25 cellular contexts compared by ENCODE assay signal in the genomic region with DNA sequence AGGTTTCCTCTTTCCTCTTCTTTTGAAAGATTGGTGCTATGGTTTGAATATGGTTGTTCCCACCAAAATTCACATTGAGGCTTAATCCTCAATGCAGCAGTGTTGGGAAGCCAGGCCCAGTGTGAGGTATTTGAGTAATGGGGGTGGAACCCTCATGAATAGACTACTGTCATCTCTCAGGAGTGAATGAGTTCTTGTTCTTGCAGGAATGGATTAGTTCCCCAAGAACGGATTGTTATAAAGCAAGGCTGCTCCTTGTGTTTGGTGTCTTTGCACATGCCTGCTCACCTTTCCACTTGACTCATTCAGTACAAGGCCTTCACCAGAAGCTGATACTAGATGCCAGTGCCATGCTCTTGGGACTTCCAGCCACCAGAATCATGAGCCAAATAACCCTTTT.
"Had no signal": no experiment of that assay in that cellular context is flagged by ENCODE, and none has a peak within 500 bp of the region (broad histone marks: within the 10 kb centered on the region; RNA-seq: fewer than 3 reads in every experiment).

No MANE protein-coding gene starts in this region.

- ATAC-seq: activated CD4-positive, alpha-beta T cell treated with anti-CD3 and anti-CD28 coated beads for 36 hours; activated T-helper 17 cell treated with anti-CD3 and anti-CD28 coated beads, Interleukin-2, amount 50 U/mL, for 72 hours; K562; T-cell had no signal

- H3K27ac Mint-ChIP-seq: activated CD4-positive, alpha-beta memory T cell treated with anti-CD3 and anti-CD28 coated beads, Interleukin-2, amount 10 ng/mL, durations not matched to agents 7 days and 5 days; activated CD4-positive, alpha-beta T cell treated with anti-CD3 and anti-CD28 coated beads for 36 hours; activated naive CD4-positive, alpha-beta T cell treated with anti-CD3 and anti-CD28 coated beads for 36 hours; activated naive CD8-positive, alpha-beta T cell; activated T-helper 17 cell treated with anti-CD3 and anti-CD28 coated beads, Interleukin-2, amount 50 U/mL, for 72 hours; brain; T-cell had no signal

- H3K4me1 Mint-ChIP-seq: activated CD4-positive, alpha-beta memory T cell treated with anti-CD3 and anti-CD28 coated beads, Interleukin-2, amount 10 ng/mL, durations not matched to agents 7 days and 5 days; activated CD4-positive, alpha-beta T cell treated with anti-CD3 and anti-CD28 coated beads for 36 hours; activated T-helper 17 cell treated with anti-CD3 and anti-CD28 coated beads, Interleukin-2, amount 50 U/mL, for 72 hours; brain; T-cell had no signal

- H3K27ac ChIP-seq: Peyer's patch, WERI-Rb-1 had no signal

- DNase-seq: activated CD4-positive, alpha-beta memory T cell treated with anti-CD3 and anti-CD28 coated beads, Interleukin-2, amount 10 ng/mL, durations not matched to agents 7 days and 5 days; activated CD4-positive, alpha-beta T cell treated with anti-CD3 and anti-CD28 coated beads for 36 hours; activated CD4-positive, alpha-beta T cell treated with anti-CD3 and anti-CD28 coated beads, Interleukin-2, amount 50 U/mL, for 1 hour; activated gamma-delta T cell; activated naive CD4-positive, alpha-beta T cell treated with anti-CD3 and anti-CD28 coated beads for 36 hours; activated T-cell treated with anti-CD3 and anti-CD28 coated beads for 4 hours; activated T-cell treated with anti-CD3 and anti-CD28 coated beads, Interleukin-2, amount 50 U/mL, for 48 hours; amygdala; Karpas-422; NCI-H1105 treated with DMSO at 0.1 percent for 48 hours; NCI-H1436 treated with DMSO at 0.1 percent for 48 hours; NCI-H187; NCI-H2081; NCI-H345; NCI-H510A; NCI-H526 treated with DMSO at 0.1 percent for 48 hours; Peyer's patch; SHP77 treated with DMSO at 0.1 percent for 48 hours; T-cell; T-helper 2 cell; WERI-Rb-1 had no signal

- H3K4me3 Mint-ChIP-seq: activated CD4-positive, alpha-beta memory T cell treated with anti-CD3 and anti-CD28 coated beads, Interleukin-2, amount 10 ng/mL, durations not matched to agents 7 days and 5 days; activated CD4-positive, alpha-beta T cell treated with anti-CD3 and anti-CD28 coated beads for 36 hours; activated naive CD4-positive, alpha-beta T cell treated with anti-CD3 and anti-CD28 coated beads for 36 hours; activated naive CD8-positive, alpha-beta T cell; activated T-helper 17 cell treated with anti-CD3 and anti-CD28 coated beads, Interleukin-2, amount 50 U/mL, for 72 hours; brain; T-cell had no signal

- H3K27me3 ChIP-seq: Peyer's patch had no signal

- H3K27me3 Mint-ChIP-seq: activated CD4-positive, alpha-beta memory T cell treated with anti-CD3 and anti-CD28 coated beads, Interleukin-2, amount 10 ng/mL, durations not matched to agents 7 days and 5 days; activated CD4-positive, alpha-beta T cell treated with anti-CD3 and anti-CD28 coated beads for 36 hours; activated naive CD8-positive, alpha-beta T cell; activated T-helper 17 cell treated with anti-CD3 and anti-CD28 coated beads, Interleukin-2, amount 50 U/mL, for 72 hours; brain; T-cell had no signal

- H3K4me3 ChIP-seq: K562, Peyer's patch had no signal

- H3K4me1 ChIP-seq: Peyer's patch had no signal

- H3K36me3 ChIP-seq: Peyer's patch, WERI-Rb-1 had no signal
